10 cellular contexts compared by ENCODE assay signal in the genomic region with DNA sequence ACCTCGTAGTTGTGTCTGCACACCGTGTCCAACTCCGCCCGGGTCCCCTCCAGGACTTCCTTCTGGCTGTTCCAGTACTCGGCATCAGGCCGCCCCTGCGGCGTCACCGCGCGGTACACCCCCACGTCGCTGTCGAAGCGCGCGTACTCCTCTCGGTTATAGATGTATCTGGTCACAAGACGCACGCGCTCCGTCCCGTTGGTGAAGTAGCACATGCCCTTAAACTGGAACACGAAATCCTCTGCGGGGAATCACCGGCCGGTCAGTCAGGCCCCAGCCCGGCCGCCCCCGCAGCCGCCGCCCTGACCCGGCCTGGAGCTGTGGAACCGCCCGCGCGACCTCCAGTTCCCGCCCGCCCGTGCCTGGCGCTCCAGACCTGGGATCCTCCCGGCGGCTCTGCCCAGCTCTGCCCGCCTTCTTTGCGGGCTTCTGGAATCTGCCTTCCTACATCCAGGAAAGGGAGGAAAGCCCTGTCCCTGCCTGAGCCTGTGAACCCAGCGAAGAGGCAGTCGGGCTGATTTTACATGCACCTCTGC. TPM values are rescaled to one million over a fixed set of nuclear protein-coding genes. Genes with fewer than 3 reads are reported as not detected.
DNase-seq lines count a peak whose midpoint lies in the region; ATAC-seq and TF ChIP-seq lines count a peak whose summit lies in the region.
"Had no signal": no experiment of that assay in that cellular context is flagged by ENCODE, and none has a peak within 500 bp of the region (broad histone marks: within the 10 kb centered on the region; RNA-seq: fewer than 3 reads in every experiment).

No MANE protein-coding gene starts in this region.

- H4K91ac ChIP-seq in IMR-90 (ENCODE audit: insufficient read depth, low read depth, low read length), result no peak overlapping the region

- no peak overlapping the region for H2BK5ac ChIP-seq in IMR-90 (ENCODE audit: low read depth, low read length, poor library complexity, severe bottlenecking)

- no peak overlapping the region for H2BK15ac ChIP-seq in IMR-90 (ENCODE audit: low read depth, low read length)

- TF ChIP-seq RAD21 in IMR-90 (IDR thresholded peaks at IDR 0.05; ENCODE audit: low read length), result no peak

- H4K20me1 ChIP-seq in IMR-90 (ENCODE audit: insufficient read depth, low read length), result no peaks in the 10 kb centered on the region

- no peak overlapping the region for H2BK20ac ChIP-seq in IMR-90 (ENCODE audit: low read depth, low read length)

- no peak overlapping the region for H3K4me2 ChIP-seq in IMR-90 (ENCODE audit: low read depth, low read length)

- CTCF ChIA-PET in IMR-90 (lab: Yijun Ruan, JAX), result no interaction called here

- peak overlapping the region; percentile 97 to 100 for H3K4me3 Mint-ChIP-seq in CD14-positive monocyte

- dilution Hi-C loops in IMR-90 (cut with HindIII; ENCODE audit: low sequenced_read_pairs, unreplicated experiment), result no loop called here

- H3K14ac ChIP-seq in IMR-90 (replicated peaks; ENCODE audit: low read depth, low read length), result no peak overlapping the region

- no TSS peak for BruUV-seq in IMR-90 (replicated peaks; lab: Mats Ljungman, UMichigan)

- no peak overlapping the region for H3K27ac ChIP-seq in IMR-90 (ENCODE audit: insufficient read depth, low read length)
- H3K27ac ChIP-seq in mesodermal cell (ENCODE audit: low read depth, low read length, severe bottlenecking), result no peak overlapping the region
- H3K27ac ChIP-seq: suprapubic skin had no signal

- 3% methylated on average over 16 of the region's 47 CpGs; no CpG with 5 or more reads in 1 of the 2 experiments for WGBS in IMR-90 (ENCODE audit: extremely low coverage in 2 of 2, insufficient read length in 1 of 2), 2 experiments
- 32 to 35% methylated on average over 36 to 37 of the region's 47 CpGs for WGBS in mesodermal cell (ENCODE audit: insufficient coverage in 2 of 2), 2 experiments

- no peaks in the 10 kb centered on the region for H3K9me3 ChIP-seq in IMR-90 (ENCODE audit: control insufficient read depth, insufficient read depth, low read length)
- H3K9me3 ChIP-seq in mesodermal cell (ENCODE audit: control insufficient read depth, low read length), result no peaks in the 10 kb centered on the region
- H3K9me3 ChIP-seq: suprapubic skin had no signal

- intact Hi-C loops in CD14-positive monocyte (cut with micrococcal nuclease) (loop anchor here in 1 of 2 donors (5.0 kb wide), 1 partner anchor 38 kb away; no protein-coding TSS in a partner anchor), IMR-90 (cut with micrococcal nuclease) (loop anchor here (10.0 kb wide), 1 partner anchor 200 kb away; no protein-coding TSS in a partner anchor)

- no peak for TF ChIP-seq POLR2A in IMR-90 (IDR thresholded peaks at IDR 0.05; ENCODE audit: low read depth, low read length)

- H4K5ac ChIP-seq in IMR-90 (ENCODE audit: low read depth, low read length), result no peak overlapping the region

- ATAC-seq in IMR-90 (ENCODE audit: low read depth) (peak; percentile 46; the same call in 1 of the 2 replicates), GM19455 (IDR thresholded peaks at IDR 0.05; ENCODE audit: unreplicated experiment) (no peak)
- ATAC-seq in activated naive CD4-positive, alpha-beta T cell treated with anti-CD3 and anti-CD28 coated beads, Interleukin-2, amount 50 U/mL, for 72 hours, result peak; percentile 43 to 56

- no peaks in the 10 kb centered on the region for H3K27me3 ChIP-seq in IMR-90 (ENCODE audit: control insufficient read depth, insufficient read depth, low read length)
- H3K27me3 ChIP-seq: suprapubic skin had no signal

- H3K18ac ChIP-seq in IMR-90 (ENCODE audit: low read depth, low read length), result no peak overlapping the region

- in situ Hi-C loops in IMR-90 (cut with MboI; ENCODE audit: low sequenced_read_pairs), result loop anchor here (5.0 kb wide), 1 partner anchor 97 kb away; the partner anchor contains the start of gene HLA-DQB2

- POLR2A ChIA-PET in IMR-90 (lab: Charles Lee; ENCODE audit: unreplicated experiment), result no interaction called here

- H2AK9ac ChIP-seq in IMR-90 (replicated peaks; ENCODE audit: low read depth, low read length, poor library complexity), result no peak overlapping the region

- H3K4ac ChIP-seq in IMR-90 (ENCODE audit: low read depth, low read length), result no peak overlapping the region

- H3K9ac ChIP-seq in IMR-90 (ENCODE audit: low read depth, low read length), result no peak overlapping the region

- H3K36me3 ChIP-seq in IMR-90 (ENCODE audit: control insufficient read depth, insufficient read depth, low read length), result no peaks in the 10 kb centered on the region
- H3K36me3 ChIP-seq in mesodermal cell (ENCODE audit: control insufficient read depth, insufficient read depth, low read length), result no peaks in the 10 kb centered on the region
- H3K36me3 ChIP-seq: suprapubic skin had no signal

- no peak overlapping the region for H2AK5ac ChIP-seq in IMR-90 (ENCODE audit: low read depth, low read length)

- peaks cover 48% of the 10 kb centered on the region for H3K4me1 Mint-ChIP-seq in CD14-positive monocyte

- H4K8ac ChIP-seq in IMR-90 (ENCODE audit: low read depth in 2 of 2, low read length in 2 of 2), result no peak overlapping the region

- peak overlapping the region; percentile 19 to 99 (median 98) for H3K27ac Mint-ChIP-seq in CD14-positive monocyte
- no peak overlapping the region for H3K27ac Mint-ChIP-seq in activated naive CD4-positive, alpha-beta T cell treated with anti-CD3 and anti-CD28 coated beads, Interleukin-2, amount 50 U/mL, for 72 hours

- H3K9me3 Mint-ChIP-seq in CD14-positive monocyte, result peaks cover 0 to 16% (median 3%) of the 10 kb centered on the region in 7 donors
- H3K9me3 Mint-ChIP-seq in activated naive CD4-positive, alpha-beta T cell treated with anti-CD3 and anti-CD28 coated beads, Interleukin-2, amount 50 U/mL, for 72 hours, result no peaks in the 10 kb centered on the region

- no peak overlapping the region for H3K23ac ChIP-seq in IMR-90 (ENCODE audit: low read depth, low read length)

- H3K27me3 Mint-ChIP-seq in CD14-positive monocyte (ENCODE audit: low read depth in 3 of 3), result peaks cover 1 to 15% (median 3%) of the 10 kb centered on the region in 3 donors

- peak; percentile 76 for DNase-seq in CD14-positive monocyte (ENCODE audit: low spot score)
- no peak for DNase-seq in IMR-90
- DNase-seq in activated naive CD4-positive, alpha-beta T cell treated with anti-CD3 and anti-CD28 coated beads, Interleukin-2, amount 50 U/mL, for 72 hours (ENCODE audit: low spot score in 2 of 2), result no peak
- DNase-seq in NCI-H1436 treated with DMSO at 0.1 percent for 48 hours (lab: John Stamatoyannopoulos, UW), result no peak
- no peak for DNase-seq in SK-N-DZ (ENCODE audit: low spot score)
- DNase-seq in NCI-H446 treated with DMSO at 0.1 percent for 48 hours (lab: John Stamatoyannopoulos, UW), result no peak

- no peak overlapping the region for H3K56ac ChIP-seq in IMR-90 (ENCODE audit: extremely low read depth, insufficient read depth, low read length)

- H2AFZ ChIP-seq in IMR-90 (replicated peaks; ENCODE audit: low read length, poor library complexity), result peak overlapping the region; percentile 32

- no peaks in the 10 kb centered on the region for H3K9me1 ChIP-seq in IMR-90 (ENCODE audit: insufficient read depth, low read length)

- H3K36me3 Mint-ChIP-seq in CD14-positive monocyte, result peaks cover 39 to 56% of the 10 kb centered on the region in 2 donors
- peaks cover 0 to 32% of the 10 kb centered on the region in 2 donors for H3K36me3 Mint-ChIP-seq in activated naive CD4-positive, alpha-beta T cell treated with anti-CD3 and anti-CD28 coated beads, Interleukin-2, amount 50 U/mL, for 72 hours

- TF ChIP-seq CTCF in CD14-positive monocyte (IDR thresholded peaks at IDR 0.05), result no peak
- TF ChIP-seq CTCF in IMR-90 (conservative IDR thresholded peaks at IDR 0.05; ENCODE audit: low read depth, low read length), result no peak

- no peaks in the 10 kb centered on the region for H3K79me1 ChIP-seq in IMR-90 (ENCODE audit: low read depth in 1 of 2, low read length in 2 of 2)

- H3K4me3 ChIP-seq in IMR-90 (ENCODE audit: insufficient read depth, low read depth, low read length) (no peak overlapping the region), mesodermal cell (ENCODE audit: extremely low read depth, insufficient read depth, low read length, poor library complexity, severe bottlenecking) (peak overlapping the region; percentile 15)
- H3K4me3 ChIP-seq: suprapubic skin had no signal

- H2BK120ac ChIP-seq in IMR-90 (ENCODE audit: low read depth, low read length), result no peak overlapping the region

- H3K4me1 ChIP-seq in IMR-90 (ENCODE audit: control insufficient read depth, insufficient read depth, low read length) (no peaks in the 10 kb centered on the region), mesodermal cell (ENCODE audit: control insufficient read depth, insufficient read depth, low read length, poor library complexity, severe bottlenecking) (no peaks in the 10 kb centered on the region)
- H3K4me1 ChIP-seq: suprapubic skin had no signal

TF ChIP-seq in IMR-90, 13 proteins besides CTCF, POLR2A, EP300 and RAD21:
- TF ChIP-seq MXI1 (IDR thresholded peaks at IDR 0.05; ENCODE audit: borderline replicate concordance, low read depth, low read length) (no peak), MAFK (IDR thresholded peaks at IDR 0.05; ENCODE audit: low read depth, low read length) (no peak), RFX5 (IDR thresholded peaks at IDR 0.05; ENCODE audit: low read depth, low read length) (no peak), CHD1 (IDR thresholded peaks at IDR 0.05; ENCODE audit: low read depth, low read length) (no peak)

RNA-seq across cellular contexts. Expression of gene HLA-DQB1, which starts 1.6 kb away (rescaled TPM):
- polyA plus RNA-seq in CD14-positive monocyte, result 100 to 1,000 TPM; 246 to 638 TPM
- total RNA-seq in IMR-90 (2012; rRNA removed), result not detected in 2 replicates
- polyA plus RNA-seq in IMR-90 (2012; rRNA removed), result not detected in 2 replicates
- polyA plus RNA-seq in IMR-90 (2012; cell fraction: cytosol; rRNA removed), result not detected in 2 replicates
- polyA plus RNA-seq in IMR-90 (2012; cell fraction: nucleus; rRNA removed; ENCODE audit: low replicate concordance), result not detected in 2 replicates
- 10 to 100 TPM in 1 of 2 donors, not detected in 1; 34.7 TPM for total RNA-seq in activated naive CD4-positive, alpha-beta T cell treated with anti-CD3 and anti-CD28 coated beads, Interleukin-2, amount 50 U/mL, for 72 hours
- polyA plus RNA-seq in mesodermal cell (2013, experiment 1 of 2), result 14.9 TPM
- 15.7 TPM for polyA plus RNA-seq in mesodermal cell (2013, experiment 2 of 2)
- not detected in 2 replicates for polyA plus RNA-seq in SK-N-DZ (2014; cell fraction: cytosol; rRNA removed)
- not detected in 2 replicates for polyA plus RNA-seq in SK-N-DZ (2014; cell fraction: nucleus; rRNA removed)
- total RNA-seq: RPMI7951 had no signal

RNA-seq across cellular contexts. Expression of gene HLA-DQA1, which starts 27.7 kb away (rescaled TPM):
- polyA plus RNA-seq in CD14-positive monocyte (100 to 1,000 TPM in 1 of 2 donors, 10 to 100 TPM in 1; 98.1 to 191 TPM), IMR-90 (2012; rRNA removed) (not detected in 2 replicates)
- total RNA-seq in IMR-90 (2012; rRNA removed), result not detected in 2 replicates
- polyA plus RNA-seq in IMR-90 (2012; cell fraction: cytosol; rRNA removed), result not detected in 2 replicates
- polyA plus RNA-seq in IMR-90 (2012; cell fraction: nucleus; rRNA removed; ENCODE audit: low replicate concordance), result not detected in 2 replicates
- total RNA-seq in activated naive CD4-positive, alpha-beta T cell treated with anti-CD3 and anti-CD28 coated beads, Interleukin-2, amount 50 U/mL, for 72 hours, result 1 to 10 TPM in 1 of 2 donors, not detected in 1; 1.7 TPM
- not detected for polyA plus RNA-seq in mesodermal cell (2013, experiment 1 of 2)
- polyA plus RNA-seq in mesodermal cell (2013, experiment 2 of 2), result not detected
- polyA plus RNA-seq in SK-N-DZ (2014; cell fraction: cytosol; rRNA removed), result not detected in 2 replicates
- not detected in 2 replicates for polyA plus RNA-seq in SK-N-DZ (2014; cell fraction: nucleus; rRNA removed)
- total RNA-seq: RPMI7951 had no signal

Comparison
In these comparisons a context has a peak if more than half of its experiments do, and no peak if none do; other contexts are left out.
1. H3K27ac Mint-ChIP-seq: peak in CD14-positive monocyte (7 of 7); none in activated naive CD4-positive, alpha-beta T cell treated with anti-CD3 and anti-CD28 coated beads, Interleukin-2, amount 50 U/mL, for 72 hours (0 of 2).